ENCODE assay signal across 36 cellular contexts in the genomic region with DNA sequence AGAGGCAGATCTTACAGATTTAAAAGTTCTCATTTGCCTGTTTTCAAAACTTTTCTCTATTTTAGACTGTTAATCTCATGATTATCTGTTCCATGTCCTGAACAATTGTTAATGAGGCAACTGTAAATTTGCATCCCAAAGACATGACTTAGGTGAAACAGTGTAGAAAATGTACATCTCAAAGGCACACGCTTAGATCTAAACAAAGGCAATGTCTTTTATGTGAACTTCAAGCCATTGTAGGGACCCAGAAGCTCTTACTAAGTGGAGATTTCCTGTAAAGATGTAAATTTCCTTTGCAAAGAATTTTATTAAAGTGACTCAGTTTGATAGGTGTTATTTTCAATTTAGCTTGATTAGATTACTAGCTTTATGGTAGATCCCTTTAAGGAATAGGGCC.
"Had no signal": no experiment of that assay in that cellular context is flagged by ENCODE, and none has a peak within 500 bp of the region (broad histone marks: within the 10 kb centered on the region; RNA-seq: fewer than 3 reads in every experiment).

No MANE protein-coding gene starts in this region.

- H3K4me1 Mint-ChIP-seq: activated CD4-positive, alpha-beta T cell treated with anti-CD3 and anti-CD28 coated beads, Interleukin-2, amount 10 ng/mL, durations not matched to agents 24 days and 14 days; activated naive CD4-positive, alpha-beta T cell treated with anti-CD3 and anti-CD28 coated beads, Interleukin-2, amount 50 U/mL, for 24 hours; activated naive CD8-positive, alpha-beta T cell treated with anti-CD3 and anti-CD28 coated beads, Interleukin-2, amount 50 U/mL, for 24 hours; central memory CD8-positive, alpha-beta T cell; naive thymus-derived CD4-positive, alpha-beta T cell; stimulated activated memory B cell treated with anti-CD40 and anti-IgM and Interleukin-4, amounts not matched to agents 10 μg/mL and 1 μg/mL and 100 μg/mL, for 72 hours; stimulated activated naive CD8-positive, alpha-beta T cell treated with anti-CD3 and anti-CD28 coated beads, Interleukin-15, amount 100 ng/mL, for 72 hours; T-helper 17 cell had no signal

- H3K27ac Mint-ChIP-seq: activated CD4-positive, alpha-beta memory T cell treated with anti-CD3 and anti-CD28 coated beads for 36 hours; activated CD4-positive, alpha-beta T cell treated with anti-CD3 and anti-CD28 coated beads, Interleukin-2, amount 10 ng/mL, durations not matched to agents 24 days and 14 days; activated naive CD4-positive, alpha-beta T cell treated with anti-CD3 and anti-CD28 coated beads, Interleukin-2, amount 50 U/mL, for 24 hours; activated naive CD8-positive, alpha-beta T cell treated with anti-CD3 and anti-CD28 coated beads, Interleukin-2, amount 50 U/mL, for 24 hours; activated T-cell treated with anti-CD3 and anti-CD28 coated beads, Interleukin-2, amount 50 U/mL, for 24 hours; dendritic cell treated with granulocyte-macrophage colony-stimulating factor and Interleukin-4, amounts not matched to agents 40 ng/mL and 50 ng/mL, for 4 days; endodermal cell; mesothelial cell of epicardium; naive thymus-derived CD4-positive, alpha-beta T cell; stimulated activated memory B cell treated with anti-CD40 and anti-IgM and Interleukin-4, amounts not matched to agents 10 μg/mL and 1 μg/mL and 100 μg/mL, for 72 hours; stimulated activated naive CD8-positive, alpha-beta T cell treated with anti-CD3 and anti-CD28 coated beads, Interleukin-15, amount 100 ng/mL, for 72 hours; T-helper 17 cell had no signal

- H3K27me3 ChIP-seq: esophagus squamous epithelium, heart right ventricle, pancreas, sigmoid colon, uterus had no signal

- H3K4me1 ChIP-seq: prostate gland, uterus had no signal

- H3K4me3 Mint-ChIP-seq: activated CD4-positive, alpha-beta memory T cell treated with anti-CD3 and anti-CD28 coated beads for 36 hours; activated CD4-positive, alpha-beta T cell treated with anti-CD3 and anti-CD28 coated beads, Interleukin-2, amount 10 ng/mL, durations not matched to agents 24 days and 14 days; activated naive CD4-positive, alpha-beta T cell treated with anti-CD3 and anti-CD28 coated beads, Interleukin-2, amount 50 U/mL, for 24 hours; activated naive CD8-positive, alpha-beta T cell treated with anti-CD3 and anti-CD28 coated beads, Interleukin-2, amount 50 U/mL, for 24 hours; activated T-cell treated with anti-CD3 and anti-CD28 coated beads, Interleukin-2, amount 50 U/mL, for 24 hours; central memory CD8-positive, alpha-beta T cell; dendritic cell treated with granulocyte-macrophage colony-stimulating factor and Interleukin-4, amounts not matched to agents 40 ng/mL and 50 ng/mL, for 4 days; endodermal cell; mesothelial cell of epicardium; naive thymus-derived CD4-positive, alpha-beta T cell; stimulated activated memory B cell treated with anti-CD40 and anti-IgM and Interleukin-4, amounts not matched to agents 10 μg/mL and 1 μg/mL and 100 μg/mL, for 72 hours; stimulated activated naive CD8-positive, alpha-beta T cell treated with anti-CD3 and anti-CD28 coated beads, Interleukin-15, amount 100 ng/mL, for 72 hours; T-helper 17 cell; type B pancreatic cell had no signal

- H3K9me3 ChIP-seq: esophagus squamous epithelium, pancreas, prostate gland, sigmoid colon, uterus had no signal

- H3K36me3 Mint-ChIP-seq: activated CD4-positive, alpha-beta memory T cell treated with anti-CD3 and anti-CD28 coated beads for 36 hours; activated naive CD4-positive, alpha-beta T cell treated with anti-CD3 and anti-CD28 coated beads, Interleukin-2, amount 50 U/mL, for 24 hours; naive thymus-derived CD4-positive, alpha-beta T cell; stimulated activated memory B cell treated with anti-CD40 and anti-IgM and Interleukin-4, amounts not matched to agents 10 μg/mL and 1 μg/mL and 100 μg/mL, for 72 hours had no signal

- H3K36me3 ChIP-seq: esophagus squamous epithelium, heart right ventricle, pancreas, prostate gland, sigmoid colon, uterus, WERI-Rb-1 had no signal

- DNase-seq: activated CD4-positive, alpha-beta memory T cell treated with anti-CD3 and anti-CD28 coated beads for 36 hours; activated CD4-positive, alpha-beta T cell treated with anti-CD3 and anti-CD28 coated beads, Interleukin-2, amount 10 ng/mL, durations not matched to agents 24 days and 14 days; activated CD4-positive, CD25-positive, alpha-beta regulatory T cell treated with anti-CD3 and anti-CD28 coated beads, Interleukin-2, amount 50 U/mL, for 72 hours; activated CD8-positive, alpha-beta memory T cell treated with anti-CD3 and anti-CD28 coated beads, Interleukin-2, amount 50 U/mL, for 48 hours; activated gamma-delta T cell; activated naive CD8-positive, alpha-beta T cell treated with anti-CD3 and anti-CD28 coated beads, Interleukin-2, amount 50 U/mL, for 24 hours; activated T-cell treated with anti-CD3 and anti-CD28 coated beads, Interleukin-2, amount 50 U/mL, for 24 hours; amygdala; esophagus squamous epithelium; foreskin melanocyte; heart right ventricle; kidney; left colon; naive thymus-derived CD4-positive, alpha-beta T cell; nucleus accumbens; pancreas; retina; sigmoid colon; small intestine; stimulated activated CD4-positive, alpha-beta T cell treated with anti-CD3 and anti-CD28 coated beads, Interleukin-1b, Interleukin-23, amount 100 ng/mL, for 48 hours; stimulated activated CD4-positive, alpha-beta T cell treated with anti-CD3 and anti-CD28 coated beads, Interleukin-4, amount 100 ng/mL, for 4 hours; stimulated activated CD8-positive, alpha-beta memory T cell treated with anti-CD3 and anti-CD28 coated beads, Interleukin-4, amount 100 ng/mL, for 48 hours; stimulated activated naive CD8-positive, alpha-beta T cell treated with anti-CD3 and anti-CD28 coated beads, Interleukin-15, amount 100 ng/mL, for 72 hours; substantia nigra; T-helper 17 cell; T1000; uterus; WERI-Rb-1 had no signal

- H3K9me3 Mint-ChIP-seq: activated CD4-positive, alpha-beta memory T cell treated with anti-CD3 and anti-CD28 coated beads for 36 hours; activated CD4-positive, alpha-beta T cell treated with anti-CD3 and anti-CD28 coated beads, Interleukin-2, amount 10 ng/mL, durations not matched to agents 24 days and 14 days; activated naive CD4-positive, alpha-beta T cell treated with anti-CD3 and anti-CD28 coated beads, Interleukin-2, amount 50 U/mL, for 24 hours; activated naive CD8-positive, alpha-beta T cell treated with anti-CD3 and anti-CD28 coated beads, Interleukin-2, amount 50 U/mL, for 24 hours; activated T-cell treated with anti-CD3 and anti-CD28 coated beads, Interleukin-2, amount 50 U/mL, for 24 hours; central memory CD8-positive, alpha-beta T cell; dendritic cell treated with granulocyte-macrophage colony-stimulating factor and Interleukin-4, amounts not matched to agents 40 ng/mL and 50 ng/mL, for 4 days; stimulated activated memory B cell treated with anti-CD40 and anti-IgM and Interleukin-4, amounts not matched to agents 10 μg/mL and 1 μg/mL and 100 μg/mL, for 72 hours; stimulated activated naive CD8-positive, alpha-beta T cell treated with anti-CD3 and anti-CD28 coated beads, Interleukin-15, amount 100 ng/mL, for 72 hours had no signal

- ATAC-seq: activated naive CD8-positive, alpha-beta T cell treated with anti-CD3 and anti-CD28 coated beads, Interleukin-2, amount 50 U/mL, for 24 hours; heart right ventricle; left colon; naive thymus-derived CD4-positive, alpha-beta T cell; pancreas; stimulated activated memory B cell treated with anti-CD40 and anti-IgM and Interleukin-4, amounts not matched to agents 10 μg/mL and 1 μg/mL and 100 μg/mL, for 72 hours; stimulated activated naive CD8-positive, alpha-beta T cell treated with anti-CD3 and anti-CD28 coated beads, Interleukin-15, amount 100 ng/mL, for 72 hours; T-helper 17 cell had no signal

- H3K27me3 Mint-ChIP-seq: dendritic cell treated with granulocyte-macrophage colony-stimulating factor and Interleukin-4, amounts not matched to agents 40 ng/mL and 50 ng/mL, for 4 days; type B pancreatic cell had no signal

- H3K27ac ChIP-seq: heart right ventricle, pancreas, prostate gland, sigmoid colon, uterus, WERI-Rb-1 had no signal

- H3K4me3 ChIP-seq: esophagus squamous epithelium, heart right ventricle, pancreas, prostate gland, sigmoid colon, uterus had no signal
